14 cellular contexts compared by ENCODE assay signal in genomic region chr4:180913750-180914149, GRCh38.
A peak's percentile ranks its signal among the peaks of the same experiment; 100 is the strongest.
DNase-seq lines count a peak whose midpoint lies in the region; FAIRE-seq and TF ChIP-seq lines count a peak whose summit lies in the region.
"Had no signal": no experiment of that assay in that cellular context is flagged by ENCODE, and none has a peak within 500 bp of the region (broad histone marks: within the 10 kb centered on the region; RNA-seq: fewer than 3 reads in every experiment).

No MANE protein-coding gene starts in this region.

- H3K4me1 ChIP-seq in GM23248 (ENCODE audit: insufficient read depth) (peaks cover 15% of the 10 kb centered on the region), SJSA1 (replicated peaks) (peaks cover 24% of the 10 kb centered on the region)
- no peaks in the 10 kb centered on the region for H3K4me1 ChIP-seq in CD8-positive, alpha-beta memory T cell (ENCODE audit: insufficient read depth, low read length)
- H3K4me1 ChIP-seq: ascending aorta had no signal

- H3K9me3 Mint-ChIP-seq in CD8-positive, alpha-beta memory T cell = peaks cover 0 to 10% (median 2%) of the 10 kb centered on the region in 5 donors

- FAIRE-seq in GM12892 (lab: Jason Lieb, UNC) = no peak

- WGBS in GM23248 (ENCODE audit: low coverage in 1 of 2, low lambda C conversion rate in 2 of 2, missing lambda C conversion rate in 2 of 2), 2 experiments = 0% methylated on average over 1 of the region's 1 CpG

- H3K9ac ChIP-seq in GM23248 = peak overlapping the region; percentile 5; the same call in 1 of the 2 replicates

- H3K36me3 ChIP-seq in GM23248 (ENCODE audit: low read depth) (no peaks in the 10 kb centered on the region), SJSA1 (no peaks in the 10 kb centered on the region)
- H3K36me3 ChIP-seq in CD8-positive, alpha-beta memory T cell (ENCODE audit: insufficient read depth, low read length) = no peaks in the 10 kb centered on the region
- H3K36me3 ChIP-seq: ascending aorta had no signal

- peak overlapping the region; percentile 40 for H3K4me2 ChIP-seq in GM23248 (ENCODE audit: unreplicated experiment)

- no peaks in the 10 kb centered on the region for H3K27me3 Mint-ChIP-seq in CD8-positive, alpha-beta memory T cell
- H3K27me3 Mint-ChIP-seq: CD4-positive, alpha-beta memory T cell; naive B cell had no signal

- no peak overlapping the region for H3K4me3 Mint-ChIP-seq in CD8-positive, alpha-beta memory T cell
- H3K4me3 Mint-ChIP-seq: CD4-positive, alpha-beta memory T cell; naive B cell; T-helper 2 cell treated with Interferon-gamma antibody and Interleukin-4, amounts not matched to agents 5 μg/mL and 100 μg/mL, for 36 hours had no signal

- CTCF ChIA-PET in CD8-positive, alpha-beta memory T cell (lab: Charles Lee) = no interaction called here

- POLR2A ChIA-PET in CD8-positive, alpha-beta memory T cell (lab: Charles Lee) = no interaction called here

- no peaks in the 10 kb centered on the region for H3K4me1 Mint-ChIP-seq in CD8-positive, alpha-beta memory T cell
- H3K4me1 Mint-ChIP-seq: CD4-positive, alpha-beta memory T cell; naive B cell had no signal

- no peaks in the 10 kb centered on the region for H4K20me1 ChIP-seq in GM23248 (ENCODE audit: insufficient read depth)

- H3K9me2 ChIP-seq in GM23248 (ENCODE audit: insufficient read depth) = no peaks in the 10 kb centered on the region

- peak overlapping the region; percentile 10; the same call in 1 of the 2 replicates for H3K4me3 ChIP-seq in GM23248
- no peak overlapping the region for H3K4me3 ChIP-seq in SJSA1
- H3K4me3 ChIP-seq in CD8-positive, alpha-beta memory T cell (ENCODE audit: low read length) = no peak overlapping the region
- H3K4me3 ChIP-seq: ascending aorta had no signal

- TF ChIP-seq POLR2A in GM12892 (IDR thresholded peaks at IDR 0.05; ENCODE audit: low read depth, low read length) = no peak

- in situ Hi-C loops in GM23248 (cut with MboI) = no loop called here

- H3K79me2 ChIP-seq in GM23248 (ENCODE audit: insufficient read depth) = no peaks in the 10 kb centered on the region

- H3F3A ChIP-seq in GM23248 (ENCODE audit: insufficient read depth) = peaks cover 23% of the 10 kb centered on the region

- no peaks in the 10 kb centered on the region for H3K36me3 Mint-ChIP-seq in CD8-positive, alpha-beta memory T cell
- H3K36me3 Mint-ChIP-seq: CD4-positive, alpha-beta memory T cell; naive B cell had no signal

- peak overlapping the region; percentile 33; the same call in 1 of the 2 replicates for H2AFZ ChIP-seq in GM23248

- no peak overlapping the region for H3K27ac Mint-ChIP-seq in CD8-positive, alpha-beta memory T cell
- H3K27ac Mint-ChIP-seq: CD4-positive, alpha-beta memory T cell; T-helper 2 cell treated with Interferon-gamma antibody and Interleukin-4, amounts not matched to agents 5 μg/mL and 100 μg/mL, for 36 hours had no signal

- DNase-seq in GM23248 (peak; percentile 84), SJSA1 (ENCODE audit: low read depth in 1 of 2, low spot score in 2 of 2) (peak; percentile 45 to 87), fibroblast of peridontal ligament (ENCODE audit: extremely low read depth) (peak; percentile 90), renal cortical epithelial cell (ENCODE audit: low read depth) (peak; percentile 97), HT-29 (ENCODE audit: low spot score) (no peak), GM19240 (ENCODE audit: insufficient read length, low spot score) (no peak), GM12892 (ENCODE audit: insufficient read length) (no peak)
- DNase-seq in CD8-positive, alpha-beta memory T cell = no peak
- DNase-seq: CD4-positive, alpha-beta memory T cell; left colon; naive B cell; NCI-H446 treated with DMSO at 0.1 percent for 48 hours had no signal

- H3K27ac ChIP-seq in GM23248 (peak overlapping the region; percentile 74), SJSA1 (peak overlapping the region; percentile 86)
- H3K27ac ChIP-seq in CD8-positive, alpha-beta memory T cell (ENCODE audit: low read depth, low read length) = no peak overlapping the region
- H3K27ac ChIP-seq: ascending aorta had no signal

- no peaks in the 10 kb centered on the region for H3K27me3 ChIP-seq in GM23248 (replicated peaks; ENCODE audit: insufficient read depth)
- H3K27me3 ChIP-seq in SJSA1 (replicated peaks) = no peaks in the 10 kb centered on the region
- no peaks in the 10 kb centered on the region for H3K27me3 ChIP-seq in CD8-positive, alpha-beta memory T cell (ENCODE audit: insufficient read depth, low read length, poor library complexity, severe bottlenecking)
- H3K27me3 ChIP-seq: ascending aorta had no signal

- H3K9me3 ChIP-seq in GM23248 (ENCODE audit: low read depth) = no peaks in the 10 kb centered on the region
- H3K9me3 ChIP-seq in SJSA1 (replicated peaks) = no peaks in the 10 kb centered on the region
- H3K9me3 ChIP-seq in CD8-positive, alpha-beta memory T cell (ENCODE audit: low read length) = no peaks in the 10 kb centered on the region
- H3K9me3 ChIP-seq: ascending aorta had no signal

Comparison
In these comparisons a context has a peak if more than half of its experiments do, and no peak if none do; other contexts are left out.
1. DNase-seq: peak in GM23248 (single experiment), SJSA1 (2 of 2), fibroblast of peridontal ligament (single experiment) and renal cortical epithelial cell (single experiment); none in HT-29 (single experiment), GM19240 (single experiment), CD8-positive, alpha-beta memory T cell (0 of 5) and GM12892 (single experiment).